In the genomic region with DNA sequence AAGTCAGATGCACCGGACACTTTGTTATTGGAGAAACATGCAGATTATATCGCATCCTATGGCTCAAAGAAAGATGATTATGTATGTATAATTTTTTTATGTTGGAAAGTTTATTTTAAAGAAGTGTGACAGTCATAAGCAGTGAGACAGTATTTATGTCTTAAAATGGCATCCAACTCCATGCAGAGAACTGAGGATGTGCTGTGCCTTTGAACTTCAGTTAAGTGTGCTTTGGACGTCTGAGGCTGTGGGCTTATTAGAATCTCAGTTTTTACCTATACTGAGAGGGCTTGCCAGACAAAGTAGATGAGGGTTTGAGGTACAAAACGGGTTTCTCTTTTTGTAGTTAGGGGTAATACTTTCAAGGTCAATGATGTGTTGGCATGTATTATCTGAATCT, we compare ENCODE assay signal across 8 cellular contexts. TPM values are rescaled to one million over a fixed set of nuclear protein-coding genes. Genes with fewer than 3 reads are reported as not detected.
DNase-seq lines count a peak whose midpoint lies in the region; ATAC-seq and TF ChIP-seq lines count a peak whose summit lies in the region.

No MANE protein-coding gene starts in this region.

- H3K27me3 Mint-ChIP-seq in nephron (ENCODE audit: low read depth): no peaks in the 10 kb centered on the region

- H3K4me3 Mint-ChIP-seq in nephron: peak overlapping the region; percentile 97 to 99 (median 99)

- H3K4me2 ChIP-seq in BLaER1: peak overlapping the region; percentile 97

- no peaks in the 10 kb centered on the region for H3K9me3 ChIP-seq in BLaER1
- no peaks in the 10 kb centered on the region for H3K9me3 ChIP-seq in MG63
- no peaks in the 10 kb centered on the region for H3K9me3 ChIP-seq in duodenal mucosa (ENCODE audit: control insufficient read depth in 1 of 2, low read length in 2 of 2)

- H3K4me3 ChIP-seq in BLaER1: peak overlapping the region; percentile 76
- H3K4me3 ChIP-seq in MG63: peak overlapping the region; percentile 67
- peak overlapping the region; percentile 90 to 91 for H3K4me3 ChIP-seq in duodenal mucosa (ENCODE audit: low read depth in 1 of 2, low read length in 2 of 2)

- H3K36me3 ChIP-seq in BLaER1: peaks cover 43% of the 10 kb centered on the region
- peaks cover 60% of the 10 kb centered on the region for H3K36me3 ChIP-seq in MG63
- H3K36me3 ChIP-seq in duodenal mucosa (ENCODE audit: control insufficient read depth in 1 of 2, insufficient read depth in 2 of 2, low read length in 2 of 2): peaks cover 7 to 22% of the 10 kb centered on the region in 2 donors

- H3K9ac ChIP-seq in BLaER1: peak overlapping the region; percentile 90
- peak overlapping the region; percentile 86 to 87 for H3K9ac ChIP-seq in duodenal mucosa (ENCODE audit: low read depth in 1 of 2, low read length in 2 of 2)

- peak overlapping the region; percentile 96 to 98 (median 97) for H3K27ac Mint-ChIP-seq in nephron

- ATAC-seq in GM21526 (IDR thresholded peaks at IDR 0.05; ENCODE audit: low FRiP score, unreplicated experiment): no peak

- peak overlapping the region; percentile 89 for H3K27ac ChIP-seq in BLaER1
- H3K27ac ChIP-seq in duodenal mucosa (ENCODE audit: low read depth, low read length): peak overlapping the region; percentile 1

- DNase-seq in MG63: no peak
- DNase-seq in SK-N-DZ (ENCODE audit: low spot score): no peak
- no peak for DNase-seq in GM03348 (ENCODE audit: low spot score)
- DNase-seq in GM19238 (ENCODE audit: insufficient read length, low spot score): no peak

- peaks cover 36% of the 10 kb centered on the region for H3K36me3 Mint-ChIP-seq in nephron (ENCODE audit: low read depth)

- H3K4me1 Mint-ChIP-seq in nephron: peaks cover 53% of the 10 kb centered on the region

- H3K27me3 ChIP-seq in BLaER1 (no peaks in the 10 kb centered on the region), MG63 (no peaks in the 10 kb centered on the region), duodenal mucosa (ENCODE audit: control insufficient read depth in 1 of 2, insufficient read depth in 2 of 2, low read length in 2 of 2) (no peaks in the 10 kb centered on the region)

- no peaks in the 10 kb centered on the region for H3K9me3 Mint-ChIP-seq in nephron

- H3K4me1 ChIP-seq in BLaER1: peaks cover 50% of the 10 kb centered on the region
- peaks cover 38 to 44% of the 10 kb centered on the region in 2 donors for H3K4me1 ChIP-seq in duodenal mucosa (ENCODE audit: control insufficient read depth in 1 of 2, insufficient read depth in 2 of 2, low read length in 2 of 2)

- peaks cover 62% of the 10 kb centered on the region for H4K20me1 ChIP-seq in BLaER1

- TF ChIP-seq CTCF in nephron (IDR thresholded peaks at IDR 0.05; ENCODE audit: unreplicated experiment in 3 of 3): no peak

RNA-seq across cellular contexts. Expression of a gene that starts 1.5 kb away (rescaled TPM):
- total RNA-seq in MG63 (2014; rRNA removed; shearing (Covaris generic); ENCODE audit: low replicate concordance): 95.1 and 148 TPM in 2 replicates
- 105 and 109 TPM in 2 replicates for polyA plus RNA-seq in SK-N-DZ (2014; cell fraction: cytosol; rRNA removed)
- polyA plus RNA-seq in SK-N-DZ (2014; cell fraction: nucleus; rRNA removed): 209 and 222 TPM in 2 replicates

RNA-seq across cellular contexts. Expression of a gene that starts 9.2 kb away (rescaled TPM):
- not detected in 2 replicates for total RNA-seq in MG63 (2014; rRNA removed; shearing (Covaris generic); ENCODE audit: low replicate concordance)
- 0.03 TPM in 1 of 2 replicates, not detected in the other for polyA plus RNA-seq in SK-N-DZ (2014; cell fraction: cytosol; rRNA removed)
- 0.13 and 0.30 TPM in 2 replicates for polyA plus RNA-seq in SK-N-DZ (2014; cell fraction: nucleus; rRNA removed)
